Comparison of ENCODE assay signal across 6 cellular contexts in genomic region chr22:33859311-33859710, GRCh38.
"Had no signal": no experiment of that assay in that cellular context is flagged by ENCODE, and none has a peak within 500 bp of the region (broad histone marks: within the 10 kb centered on the region; RNA-seq: fewer than 3 reads in every experiment).

No MANE protein-coding gene starts in this region.

- H3K27ac Mint-ChIP-seq: GM23338 had no signal

- ATAC-seq: GM23338, K562 had no signal

- DNase-seq: H9, HCEC 1CT, IMR-90, KG1 had no signal

- H3K4me3 Mint-ChIP-seq: GM23338, H9 had no signal

- H3K4me2 ChIP-seq: GM23338 had no signal

- H3K9me3 Mint-ChIP-seq: GM23338, H9 had no signal

- H2AFZ ChIP-seq: GM23338 had no signal

- H3K4me3 ChIP-seq: GM23338, K562 had no signal
